Comparison of ENCODE assay signal across 8 cellular contexts in genomic region chr2:9004338-9005204, GRCh38. TPM values are rescaled to one million over a fixed set of nuclear protein-coding genes. Genes with fewer than 3 reads are reported as not detected.
DNase-seq lines count a peak whose midpoint lies in the region; ATAC-seq and TF ChIP-seq lines count a peak whose summit lies in the region.

No MANE protein-coding gene starts in this region.

- peaks cover 0 to 9% (median 0%) of the 10 kb centered on the region in 5 donors for H3K27me3 Mint-ChIP-seq in naive thymus-derived CD8-positive, alpha-beta T cell

- no peaks in the 10 kb centered on the region for H3K4me1 ChIP-seq in OCI-LY1 (ENCODE audit: insufficient read depth, low read length, severe bottlenecking)
- peaks cover 4 to 9% of the 10 kb centered on the region in 2 donors for H3K4me1 ChIP-seq in duodenal mucosa (ENCODE audit: control insufficient read depth in 1 of 2, insufficient read depth in 2 of 2, low read length in 2 of 2)

- ATAC-seq in GM18511 (IDR thresholded peaks at IDR 0.05; ENCODE audit: unreplicated experiment) (peak; percentile 8), GM21619 (IDR thresholded peaks at IDR 0.05; ENCODE audit: unreplicated experiment) (no peak), GM19463 (IDR thresholded peaks at IDR 0.05; ENCODE audit: unreplicated experiment) (no peak)
- peak in 1 of 2 donors; percentile 24 for ATAC-seq in naive thymus-derived CD8-positive, alpha-beta T cell

- no peak overlapping the region for H3K9ac ChIP-seq in OCI-LY1 (ENCODE audit: low read length)
- peak overlapping the region; percentile 38 to 46 for H3K9ac ChIP-seq in duodenal mucosa (ENCODE audit: low read depth in 1 of 2, low read length in 2 of 2)

- H3K4me3 Mint-ChIP-seq in naive thymus-derived CD8-positive, alpha-beta T cell = peak overlapping the region; percentile 77 to 90 (median 82)

- peak overlapping the region in 8 of 10 donors; percentile 16 to 81 (median 66) for H3K27ac Mint-ChIP-seq in naive thymus-derived CD8-positive, alpha-beta T cell

- H3K9me2 ChIP-seq in OCI-LY1 (ENCODE audit: low read depth, low read length) = no peaks in the 10 kb centered on the region

- no peaks in the 10 kb centered on the region for H4K20me1 ChIP-seq in OCI-LY1 (ENCODE audit: insufficient read depth, low read length)

- no peaks in the 10 kb centered on the region for H3K9me3 Mint-ChIP-seq in naive thymus-derived CD8-positive, alpha-beta T cell

- H3K4me3 ChIP-seq in OCI-LY1 (ENCODE audit: low read depth, low read length, poor library complexity, severe bottlenecking) (peak overlapping the region; percentile 45), duodenal mucosa (ENCODE audit: low read depth in 1 of 2, low read length in 2 of 2) (peak overlapping the region; percentile 51 to 69)

- H3K27ac ChIP-seq in OCI-LY1 (ENCODE audit: low read depth, low read length, poor library complexity, severe bottlenecking) (no peak overlapping the region), duodenal mucosa (ENCODE audit: low read depth, low read length) (no peak overlapping the region)

- H3K9me3 ChIP-seq in OCI-LY1 (ENCODE audit: low read length) (no peaks in the 10 kb centered on the region), duodenal mucosa (ENCODE audit: control insufficient read depth in 1 of 2, low read length in 2 of 2) (no peaks in the 10 kb centered on the region)

- peak in 3 of 10 donors; percentile 1 to 20 (median 6) for DNase-seq in naive thymus-derived CD8-positive, alpha-beta T cell
- DNase-seq in NCI-H1092 treated with DMSO at 0.1 percent for 48 hours (lab: John Stamatoyannopoulos, UW) (no peak), cerebellar nuclear complex (lab: John Stamatoyannopoulos, UW) (no peak)

- peaks cover 5 to 22% (median 16%) of the 10 kb centered on the region in 4 donors for H3K4me1 Mint-ChIP-seq in naive thymus-derived CD8-positive, alpha-beta T cell

- POLR2A ChIA-PET in naive thymus-derived CD8-positive, alpha-beta T cell (lab: Charles Lee) = interaction anchor here (0.5 to 0.6 kb wide), 3 partner anchors 9 to 686 kb away, joined by 3 to 4 read pairs (median 4); no protein-coding TSS in a partner anchor

- no peak overlapping the region for H2AFZ ChIP-seq in OCI-LY1 (ENCODE audit: low read length)

- H3F3A ChIP-seq in OCI-LY1 (ENCODE audit: insufficient read depth, low read length) = no peaks in the 10 kb centered on the region

- H3K27me3 ChIP-seq in OCI-LY1 (ENCODE audit: insufficient read depth, low read length) = peaks cover 16% of the 10 kb centered on the region; the same call in 1 of the 2 replicates
- peaks cover 0 to 9% of the 10 kb centered on the region in 2 donors for H3K27me3 ChIP-seq in duodenal mucosa (ENCODE audit: control insufficient read depth in 1 of 2, insufficient read depth in 2 of 2, low read length in 2 of 2)

- no peaks in the 10 kb centered on the region for H3K36me3 ChIP-seq in OCI-LY1 (ENCODE audit: insufficient read depth, low read length)
- H3K36me3 ChIP-seq in duodenal mucosa (ENCODE audit: control insufficient read depth in 1 of 2, insufficient read depth in 2 of 2, low read length in 2 of 2) = no peaks in the 10 kb centered on the region

- no peaks in the 10 kb centered on the region for H3K79me2 ChIP-seq in OCI-LY1 (ENCODE audit: insufficient read depth, low read length)

- no peak for TF ChIP-seq CTCF in OCI-LY1 (IDR thresholded peaks at IDR 0.05; ENCODE audit: low read length)

- peak overlapping the region; percentile 52 for H3K4me2 ChIP-seq in OCI-LY1 (ENCODE audit: low read length)

- H3K36me3 Mint-ChIP-seq in naive thymus-derived CD8-positive, alpha-beta T cell = no peaks in the 10 kb centered on the region

RNA-seq across cellular contexts. Expression of gene MBOAT2, which starts 1.1 kb away (rescaled TPM):
- 1 to 10 TPM; 1.0 to 1.8 TPM for total RNA-seq in naive thymus-derived CD8-positive, alpha-beta T cell
- 1 to 10 TPM in 1 of 3 donors, under 1 TPM in 1, not detected in 1; 0.82 to 1.1 TPM for polyA plus RNA-seq in naive thymus-derived CD8-positive, alpha-beta T cell
